In genomic region chr2:174835797-174836255, GRCh38 we compare ENCODE assay signal across 9 cellular contexts.
A peak's percentile ranks its signal among the peaks of the same experiment; 100 is the strongest.
DNase-seq lines count a peak whose midpoint lies in the region; ATAC-seq, FAIRE-seq and TF ChIP-seq lines count a peak whose summit lies in the region.
"Had no signal": no experiment of that assay in that cellular context is flagged by ENCODE, and none has a peak within 500 bp of the region (broad histone marks: within the 10 kb centered on the region; RNA-seq: fewer than 3 reads in every experiment).

No MANE protein-coding gene starts in this region.

- H3K36me3 Mint-ChIP-seq in activated CD8-positive, alpha-beta T cell treated with anti-CD3 and anti-CD28 coated beads for 36 hours (ENCODE audit: low read depth) = peaks cover 11% of the 10 kb centered on the region

- H3K4me3 ChIP-seq in HFF-Myc (replicated peaks; ENCODE audit: low read depth, low read length) (no peak overlapping the region), keratinocyte (ENCODE audit: control insufficient read depth in 2 of 3, extremely low read depth in 1 of 3, insufficient read depth in 2 of 3, low read depth in 1 of 3, low read length in 3 of 3) (peak overlapping the region in 1 of 3 experiments; percentile 24)

- H3K27me3 Mint-ChIP-seq in activated CD8-positive, alpha-beta T cell treated with anti-CD3 and anti-CD28 coated beads for 36 hours = no peaks in the 10 kb centered on the region

- peak; percentile 60 for DNase-seq in AG20443 (ENCODE audit: low spot score)
- peak; percentile 76 for DNase-seq in HFF-Myc (ENCODE audit: extremely low read depth, low read depth)
- DNase-seq in activated CD8-positive, alpha-beta T cell treated with anti-CD3 and anti-CD28 coated beads for 36 hours = peak; percentile 81
- peak; percentile 85 for DNase-seq in keratinocyte (ENCODE audit: low read depth, low spot score)
- DNase-seq in G401 (ENCODE audit: low spot score) = no peak
- no peak for DNase-seq in 8988T
- no peak for DNase-seq in NK-92 (lab: John Stamatoyannopoulos, UW; ENCODE audit: unreplicated experiment)

- H3K9ac ChIP-seq in keratinocyte (ENCODE audit: control insufficient read depth, extremely low read depth, insufficient read depth, low read length) = peak overlapping the region; percentile 52

- POLR2A ChIA-PET in activated CD8-positive, alpha-beta T cell treated with anti-CD3 and anti-CD28 coated beads for 36 hours (lab: Charles Lee) = interaction anchor here (1.1 to 1.2 kb wide), 2 partner anchors 8 to 227 kb away, joined by 3 read pairs; no protein-coding TSS in a partner anchor

- no peaks in the 10 kb centered on the region for H3K9me3 ChIP-seq in keratinocyte (ENCODE audit: control insufficient read depth, low read depth, low read length)

- H3K4me1 Mint-ChIP-seq in activated CD8-positive, alpha-beta T cell treated with anti-CD3 and anti-CD28 coated beads for 36 hours (ENCODE audit: low read depth) = peaks cover 49% of the 10 kb centered on the region

- peak overlapping the region; percentile 76 for H2AFZ ChIP-seq in keratinocyte (ENCODE audit: control insufficient read depth, low read length)

- in situ Hi-C loops in G401 (cut with HindIII; ENCODE audit: low sequenced_read_pairs) = no loop called here

- H4K20me1 ChIP-seq in keratinocyte (ENCODE audit: control insufficient read depth, extremely low read depth, insufficient read depth, low read length) = no peaks in the 10 kb centered on the region

- peaks cover 15% of the 10 kb centered on the region for H3K9me3 Mint-ChIP-seq in activated CD8-positive, alpha-beta T cell treated with anti-CD3 and anti-CD28 coated beads for 36 hours

- peak overlapping the region; percentile 88 for H3K27ac ChIP-seq in keratinocyte (ENCODE audit: control insufficient read depth, insufficient read depth, low read length)

- TF ChIP-seq CTCF in HFF-Myc (IDR thresholded peaks at IDR 0.05; ENCODE audit: low read depth, low read length, missing control alignments) (no peak), keratinocyte (optimal IDR thresholded peaks at IDR 0.05 in 1 of 3, IDR thresholded peaks at IDR 0.05 in 1 of 3, conservative IDR thresholded peaks at IDR 0.05 in 1 of 3; ENCODE audit: extremely low read depth in 1 of 3, insufficient read depth in 2 of 3, low read length in 3 of 3) (no peak)
- TF ChIP-seq CTCF in activated CD8-positive, alpha-beta T cell treated with anti-CD3 and anti-CD28 coated beads for 36 hours (IDR thresholded peaks at IDR 0.05) = no peak

- CTCF ChIA-PET in activated CD8-positive, alpha-beta T cell treated with anti-CD3 and anti-CD28 coated beads for 36 hours (lab: Charles Lee) = interaction anchor here (0.6 to 1.6 kb wide), 4 partner anchors 12 to 87 kb away, joined by 3 read pairs; no protein-coding TSS in a partner anchor

- H3K4me1 ChIP-seq in keratinocyte (ENCODE audit: control insufficient read depth, extremely low read depth, insufficient read depth, low read length) = peaks cover 27% of the 10 kb centered on the region

- H3K9me1 ChIP-seq in keratinocyte (ENCODE audit: control insufficient read depth, extremely low read depth, insufficient read depth, low read length) = no peaks in the 10 kb centered on the region

- peak overlapping the region; percentile 95 for H3K27ac Mint-ChIP-seq in activated CD8-positive, alpha-beta T cell treated with anti-CD3 and anti-CD28 coated beads for 36 hours

- H3K4me2 ChIP-seq in keratinocyte (ENCODE audit: control insufficient read depth, extremely low read depth, insufficient read depth, low read depth, low read length) = peak overlapping the region; percentile 69

- no peaks in the 10 kb centered on the region for H3K36me3 ChIP-seq in keratinocyte (ENCODE audit: control insufficient read depth in 2 of 2, extremely low read depth in 1 of 2, insufficient read depth in 2 of 2, low read length in 2 of 2)

- no peaks in the 10 kb centered on the region for H3K27me3 ChIP-seq in keratinocyte (ENCODE audit: control insufficient read depth, extremely low read depth, insufficient read depth, low read length)

- H3K4me3 Mint-ChIP-seq in activated CD8-positive, alpha-beta T cell treated with anti-CD3 and anti-CD28 coated beads for 36 hours = peak overlapping the region; percentile 39
- H3K4me3 Mint-ChIP-seq: nephron had no signal

- peak; percentile 94 for FAIRE-seq in keratinocyte (lab: Jason Lieb, UNC)

- intact Hi-C loops in activated CD8-positive, alpha-beta T cell treated with anti-CD3 and anti-CD28 coated beads for 36 hours (cut with micrococcal nuclease) = loop anchor here (5.0 kb wide), 1 partner anchor 59 kb away; no protein-coding TSS in a partner anchor

- ATAC-seq in activated CD8-positive, alpha-beta T cell treated with anti-CD3 and anti-CD28 coated beads for 36 hours = peak; percentile 90
- no peak for ATAC-seq in HG02763 (IDR thresholded peaks at IDR 0.05; ENCODE audit: unreplicated experiment)

- no peaks in the 10 kb centered on the region for H3K79me2 ChIP-seq in keratinocyte (ENCODE audit: control insufficient read depth, insufficient read depth, low read length)

- dilution Hi-C loops in keratinocyte (cut with MboI; ENCODE audit: extremely low pct_ligation_motif_present, low sequenced_read_pairs) = no loop called here

Comparison
In these comparisons a context has a peak if more than half of its experiments do, and no peak if none do; other contexts are left out.
1. DNase-seq: peak in AG20443 (single experiment), HFF-Myc (single experiment), activated CD8-positive, alpha-beta T cell treated with anti-CD3 and anti-CD28 coated beads for 36 hours (single experiment) and keratinocyte (single experiment); none in G401 (single experiment), 8988T (single experiment) and NK-92 (single experiment).